Comparison of ENCODE assay signal across 9 cellular contexts in the genomic region with DNA sequence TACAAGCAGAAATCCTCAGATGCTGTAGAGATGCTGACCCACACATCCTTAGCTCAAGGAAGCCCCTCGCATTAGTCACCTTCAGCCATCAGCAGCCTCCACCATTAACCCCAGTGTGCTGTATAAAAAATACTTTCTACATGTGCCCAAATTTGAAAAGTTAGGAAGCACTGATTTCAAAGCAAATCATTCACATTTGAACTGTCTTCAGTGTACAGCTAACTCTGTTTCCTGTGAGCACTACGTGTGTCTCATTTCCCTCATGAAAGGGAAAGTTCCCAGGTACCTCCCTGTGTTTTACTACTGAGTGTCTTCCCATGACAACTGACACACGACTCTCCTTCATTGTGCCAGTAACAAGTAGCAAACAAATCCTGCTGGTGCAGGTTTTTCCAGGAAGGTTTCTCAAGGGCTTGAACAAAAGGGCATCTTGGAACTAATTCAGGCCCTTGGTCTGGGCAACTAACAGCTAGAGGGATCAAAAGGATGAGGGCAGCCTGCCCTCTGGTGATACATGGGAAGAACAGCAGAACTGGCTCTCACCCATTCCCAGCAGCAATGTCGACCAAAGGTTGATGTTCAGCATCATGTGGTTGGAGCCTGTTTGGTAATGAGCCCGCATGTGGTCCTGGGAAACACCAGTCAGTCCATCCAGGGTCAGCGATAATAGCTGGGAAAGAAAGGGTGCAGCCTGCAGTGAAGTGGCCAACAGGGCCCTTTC. TPM values are rescaled to one million over a fixed set of nuclear protein-coding genes. Genes with fewer than 3 reads are reported as not detected.
A peak's percentile ranks its signal among the peaks of the same experiment; 100 is the strongest.
DNase-seq lines count a peak whose midpoint lies in the region; ATAC-seq, FAIRE-seq and TF ChIP-seq lines count a peak whose summit lies in the region.
"Had no signal": no experiment of that assay in that cellular context is flagged by ENCODE, and none has a peak within 500 bp of the region (broad histone marks: within the 10 kb centered on the region; RNA-seq: fewer than 3 reads in every experiment).

No MANE protein-coding gene starts in this region.

- CTCF ChIA-PET in endothelial cell of umbilical vein (lab: Charles Lee) = interaction anchor here (0.6 to 24.3 kb wide), 9 partner anchors 8 to 294 kb away, joined by 3 to 786 read pairs (median 8); a partner anchor contains a TSS

- H3K27me3 ChIP-seq in GM06990 (replicated peaks; ENCODE audit: control insufficient read depth, insufficient read depth, low read length) (no peaks in the 10 kb centered on the region), NT2/D1 (ENCODE audit: insufficient read depth, insufficient read length) (no peaks in the 10 kb centered on the region), endothelial cell of umbilical vein (ENCODE audit: control insufficient read depth in 2 of 2, insufficient read depth in 2 of 2, low read length in 2 of 2) (no peaks in the 10 kb centered on the region), prostate gland (replicated peaks; ENCODE audit: insufficient read depth) (no peaks in the 10 kb centered on the region), neuronal stem cell (ENCODE audit: control insufficient read depth in 3 of 3, insufficient read depth in 3 of 3, low read depth in 1 of 3, low read length in 3 of 3) (no peaks in the 10 kb centered on the region)

- DNase-seq in ACHN (peak; percentile 56), GM06990 (ENCODE audit: extremely low read depth, insufficient read length) (no peak), NT2/D1 (ENCODE audit: low read depth, low spot score) (peak; percentile 27), endothelial cell of umbilical vein (ENCODE audit: low read depth, low spot score) (peak; percentile 51), prostate gland (ENCODE audit: low spot score) (peak; percentile 75), neuronal stem cell (ENCODE audit: low spot score) (no peak)

- WGBS in prostate gland = 44% methylated on average over 6 of the region's 6 CpGs
- no CpG with 5 or more reads among the region's 6 CpGs for WGBS in neuronal stem cell (ENCODE audit: extremely low coverage in 2 of 2, insufficient read length in 2 of 2, insufficient replicate concordance in 1 of 2), 2 donors

- H4K20me1 ChIP-seq in endothelial cell of umbilical vein (replicated peaks; ENCODE audit: control insufficient read depth, extremely low read depth, insufficient read depth, low read length) = no peaks in the 10 kb centered on the region

- no peak overlapping the region for H3K18ac ChIP-seq in neuronal stem cell (ENCODE audit: low read length)

- H3K79me2 ChIP-seq in endothelial cell of umbilical vein (ENCODE audit: control insufficient read depth, insufficient read depth, low read length) = peaks cover 13% of the 10 kb centered on the region

- H4K8ac ChIP-seq in neuronal stem cell (ENCODE audit: low read depth, low read length) = no peak overlapping the region

- no peak overlapping the region for H4K91ac ChIP-seq in neuronal stem cell (ENCODE audit: low read depth, low read length, poor library complexity)

- no peak overlapping the region for H3K23ac ChIP-seq in neuronal stem cell (ENCODE audit: low read depth, low read length, poor library complexity)

- H3K4me3 ChIP-seq in GM06990 (replicated peaks; ENCODE audit: low read depth, low read length) = no peak overlapping the region
- H3K4me3 ChIP-seq in NT2/D1 (ENCODE audit: insufficient read length, low read depth) = no peak overlapping the region
- no peak overlapping the region for H3K4me3 ChIP-seq in endothelial cell of umbilical vein (replicated peaks in 1 of 3; ENCODE audit: insufficient read depth in 1 of 3, low read depth in 1 of 3, low read length in 3 of 3)
- H3K4me3 ChIP-seq in prostate gland = no peak overlapping the region
- H3K4me3 ChIP-seq in neuronal stem cell (ENCODE audit: low read length in 2 of 2) = no peak overlapping the region

- dilution Hi-C loops in endothelial cell of umbilical vein (cut with MboI; ENCODE audit: extremely low pct_ligation_motif_present, low sequenced_read_pairs) = no loop called here

- no peak overlapping the region for H2BK15ac ChIP-seq in neuronal stem cell (ENCODE audit: low read length)

- no peak overlapping the region for H3K9ac ChIP-seq in NT2/D1 (ENCODE audit: insufficient read length, low read depth)
- H3K9ac ChIP-seq in endothelial cell of umbilical vein (replicated peaks; ENCODE audit: extremely low read depth, insufficient read depth, low read length) = no peak overlapping the region
- no peak overlapping the region for H3K9ac ChIP-seq in neuronal stem cell (ENCODE audit: low read depth, low read length, poor library complexity)

- H3K4me1 ChIP-seq in NT2/D1 (ENCODE audit: insufficient read depth, insufficient read length) (no peaks in the 10 kb centered on the region), endothelial cell of umbilical vein (ENCODE audit: control insufficient read depth, extremely low read depth, insufficient read depth, low read length) (peaks cover 15% of the 10 kb centered on the region), prostate gland (replicated peaks) (peaks cover 4% of the 10 kb centered on the region), neuronal stem cell (ENCODE audit: control insufficient read depth in 2 of 2, insufficient read depth in 1 of 2, low read depth in 1 of 2, low read length in 2 of 2) (peaks cover 3 to 11% of the 10 kb centered on the region in 2 donors)

- peak; percentile 74 for FAIRE-seq in endothelial cell of umbilical vein (lab: Jason Lieb, UNC)

- no peak overlapping the region for H2BK5ac ChIP-seq in neuronal stem cell (ENCODE audit: low read length)

- intact Hi-C loops in endothelial cell of umbilical vein (cut with micrococcal nuclease) = no loop called here
- intact Hi-C loops in prostate gland (cut with DNase I) = no loop called here

- H2BK12ac ChIP-seq in neuronal stem cell (ENCODE audit: low read length) = no peak overlapping the region

- H3K36me3 ChIP-seq in GM06990 (ENCODE audit: control insufficient read depth, insufficient read depth, low read length) = peaks cover 38% of the 10 kb centered on the region
- H3K36me3 ChIP-seq in NT2/D1 (ENCODE audit: insufficient read depth, insufficient read length, low read length) = peaks cover 72% of the 10 kb centered on the region
- H3K36me3 ChIP-seq in endothelial cell of umbilical vein (ENCODE audit: control insufficient read depth in 2 of 2, extremely low read depth in 1 of 2, insufficient read depth in 2 of 2, low read length in 2 of 2) = peaks cover 24 to 40% of the 10 kb centered on the region in 2 experiments
- peaks cover 15 to 16% of the 10 kb centered on the region in 2 donors for H3K36me3 ChIP-seq in prostate gland
- H3K36me3 ChIP-seq in neuronal stem cell (replicated peaks in 1 of 2; ENCODE audit: control insufficient read depth in 2 of 2, insufficient read depth in 2 of 2, low read length in 2 of 2) = peaks cover 31 to 73% of the 10 kb centered on the region in 2 donors

- no TSS peak for BruUV-seq in endothelial cell of umbilical vein (replicated peaks; lab: Mats Ljungman, UMichigan)

- no peaks in the 10 kb centered on the region for H3K9me1 ChIP-seq in endothelial cell of umbilical vein (replicated peaks; ENCODE audit: control insufficient read depth, extremely low read depth, insufficient read depth, low read length)

- no peak overlapping the region for H2BK120ac ChIP-seq in neuronal stem cell (ENCODE audit: low read depth, low read length)

- peaks cover 1% of the 10 kb centered on the region for H3K79me1 ChIP-seq in neuronal stem cell (ENCODE audit: low read depth, low read length)

- no peak overlapping the region for H2AK5ac ChIP-seq in neuronal stem cell (ENCODE audit: low read depth, low read length)

- no peak overlapping the region for H3K4me2 ChIP-seq in endothelial cell of umbilical vein (ENCODE audit: insufficient read depth, low read length)
- H3K4me2 ChIP-seq in neuronal stem cell (ENCODE audit: insufficient read depth, low read length, poor library complexity, severe bottlenecking) = no peak overlapping the region

- no peak for ATAC-seq in HG02970 (IDR thresholded peaks at IDR 0.05; ENCODE audit: low FRiP score, unreplicated experiment)
- ATAC-seq in HG03460 (IDR thresholded peaks at IDR 0.05; ENCODE audit: unreplicated experiment) = no peak
- ATAC-seq: stimulated activated naive CD8-positive, alpha-beta T cell treated with anti-CD3 and anti-CD28 coated beads, Interleukin-15, amount 100 ng/mL, for 72 hours had no signal

- in situ Hi-C loops in ACHN (cut with HindIII; ENCODE audit: low pct_ligation_motif_present, low pct_unique_long_range_greater_than_20kb, low sequenced_read_pairs) = no loop called here

- POLR2A ChIA-PET in endothelial cell of umbilical vein (lab: Charles Lee) = interaction anchor here (1.0 kb wide), 1 partner anchor 138 kb away, joined by 3 read pairs; no protein-coding TSS in a partner anchor

- no peaks in the 10 kb centered on the region for H3K9me3 ChIP-seq in NT2/D1 (ENCODE audit: insufficient read depth, low read length)
- H3K9me3 ChIP-seq in endothelial cell of umbilical vein (replicated peaks; ENCODE audit: control insufficient read depth, insufficient read depth, low read length) = no peaks in the 10 kb centered on the region
- H3K9me3 ChIP-seq in prostate gland = no peaks in the 10 kb centered on the region
- H3K9me3 ChIP-seq in neuronal stem cell (replicated peaks in 1 of 2; ENCODE audit: control insufficient read depth in 2 of 2, insufficient read depth in 1 of 2, low read depth in 1 of 2, low read length in 2 of 2) = no peaks in the 10 kb centered on the region

- TF ChIP-seq POLR2A in endothelial cell of umbilical vein (IDR thresholded peaks at IDR 0.05; ENCODE audit: low read depth, low read length) = no peak
- no peak for TF ChIP-seq POLR2A in prostate gland (IDR thresholded peaks at IDR 0.05)

- H3K14ac ChIP-seq in neuronal stem cell (ENCODE audit: low read length) = no peak overlapping the region

- H2AFZ ChIP-seq in endothelial cell of umbilical vein (ENCODE audit: low read depth, low read length) = no peak overlapping the region
- no peak overlapping the region for H2AFZ ChIP-seq in neuronal stem cell (ENCODE audit: low read length)

- H3K27ac ChIP-seq in endothelial cell of umbilical vein (ENCODE audit: insufficient read depth, low read depth, low read length) (no peak overlapping the region), prostate gland (peak overlapping the region in 1 of 2 donors; percentile 28), neuronal stem cell (replicated peaks; ENCODE audit: low read length) (no peak overlapping the region)

- H3K4ac ChIP-seq in neuronal stem cell (ENCODE audit: low read length) = no peak overlapping the region

- TF ChIP-seq CTCF in GM06990 (IDR thresholded peaks at IDR 0.05; ENCODE audit: insufficient read depth, low read length, poor library complexity, severe bottlenecking) (peak; percentile 51), endothelial cell of umbilical vein (IDR thresholded peaks at IDR 0.05; ENCODE audit: extremely low read depth in 1 of 2, insufficient read depth in 1 of 2, low read depth in 1 of 2, low read length in 2 of 2) (peak; percentile 65 to 70), prostate gland (IDR thresholded peaks at IDR 0.05) (peak in 3 of 4 experiments; percentile 38 to 61 (median 48))

RNA-seq across cellular contexts. Expression of a gene that starts 4.0 kb away (rescaled TPM):
- total RNA-seq in endothelial cell of umbilical vein (87.0 and 96.7 TPM in 2 replicates), prostate gland (10 to 100 TPM; 31.0 to 81.0 TPM)
- polyA plus RNA-seq in endothelial cell of umbilical vein = 138 and 142 TPM in 2 replicates
- polyA plus RNA-seq in endothelial cell of umbilical vein (2011; cell fraction: cytosol; rRNA removed) = 119 and 127 TPM in 2 replicates
- 122 and 125 TPM in 2 replicates for polyA plus RNA-seq in endothelial cell of umbilical vein (2011; cell fraction: nucleus; rRNA removed)
- polyA plus RNA-seq in endothelial cell of umbilical vein (2012) = 79.0 and 87.8 TPM in 2 replicates
- 152 and 154 TPM in 2 replicates for polyA minus RNA-seq in endothelial cell of umbilical vein
- 36.4 TPM for polyA minus RNA-seq in endothelial cell of umbilical vein (2011; cell fraction: cytosol; rRNA and poly(A)+ RNA removed)
- 57.4 and 88.7 TPM in 2 replicates for polyA minus RNA-seq in endothelial cell of umbilical vein (2011; cell fraction: nucleus; rRNA and poly(A)+ RNA removed)
- polyA plus RNA-seq in neuronal stem cell (2013, experiment 1 of 2) = 40.3 TPM
- polyA plus RNA-seq in neuronal stem cell (2013, experiment 2 of 2) = 40.1 TPM

RNA-seq across cellular contexts. Expression of a gene that starts 25.8 kb away (rescaled TPM):
- total RNA-seq in endothelial cell of umbilical vein = 61.0 and 61.9 TPM in 2 replicates
- polyA plus RNA-seq in endothelial cell of umbilical vein = 46.9 and 55.5 TPM in 2 replicates
- 42.6 and 43.6 TPM in 2 replicates for polyA plus RNA-seq in endothelial cell of umbilical vein (2011; cell fraction: cytosol; rRNA removed)
- 85.1 and 105 TPM in 2 replicates for polyA plus RNA-seq in endothelial cell of umbilical vein (2011; cell fraction: nucleus; rRNA removed)
- 45.0 and 51.7 TPM in 2 replicates for polyA plus RNA-seq in endothelial cell of umbilical vein (2012)
- 91.0 and 97.0 TPM in 2 replicates for polyA minus RNA-seq in endothelial cell of umbilical vein
- polyA minus RNA-seq in endothelial cell of umbilical vein (2011; cell fraction: cytosol; rRNA and poly(A)+ RNA removed) = 45.3 TPM
- polyA minus RNA-seq in endothelial cell of umbilical vein (2011; cell fraction: nucleus; rRNA and poly(A)+ RNA removed) = 58.0 and 66.0 TPM in 2 replicates
- total RNA-seq in prostate gland = 10 to 100 TPM; 80.8 to 93.0 TPM
- polyA plus RNA-seq in neuronal stem cell (2013, experiment 1 of 2) = 36.3 TPM
- polyA plus RNA-seq in neuronal stem cell (2013, experiment 2 of 2) = 37.9 TPM

Comparison
In these comparisons a context has a peak if more than half of its experiments do, and no peak if none do; other contexts are left out.
1. DNase-seq: peak in ACHN (single experiment), NT2/D1 (single experiment), endothelial cell of umbilical vein (single experiment) and prostate gland (single experiment); none in GM06990 (single experiment) and neuronal stem cell (single experiment).
2. Peak in every context shown above with its lines, with median percentiles within 50 percentile points of each other: CTCF ChIP-seq.